Comparison of ENCODE assay signal across 15 cellular contexts in genomic region chr10:125661942-125662515, GRCh38. TPM values are rescaled to one million over a fixed set of nuclear protein-coding genes. Genes with fewer than 3 reads are reported as not detected.
DNase-seq lines count a peak whose midpoint lies in the region; ATAC-seq, FAIRE-seq and TF ChIP-seq lines count a peak whose summit lies in the region.
"Had no signal": no experiment of that assay in that cellular context is flagged by ENCODE, and none has a peak within 500 bp of the region (broad histone marks: within the 10 kb centered on the region; RNA-seq: fewer than 3 reads in every experiment).

No MANE protein-coding gene starts in this region.

- CTCF ChIA-PET in SK-N-SH (lab: Yijun Ruan, JAX), result no interaction called here
- CTCF ChIA-PET in activated CD4-positive, alpha-beta T cell treated with anti-CD3 and anti-CD28 coated beads, Interleukin-2, amount 10 ng/mL, durations not matched to agents 7 days and 5 days (lab: Charles Lee), result interaction anchor here (0.6 kb wide), 1 partner anchor 25 kb away, joined by 3 read pairs; no protein-coding TSS in a partner anchor

- H3K27me3 ChIP-seq in SK-N-SH (ENCODE audit: insufficient read depth), result no peaks in the 10 kb centered on the region
- H3K27me3 ChIP-seq in RWPE2 (ENCODE audit: insufficient read depth, poor library complexity, severe bottlenecking), result no peaks in the 10 kb centered on the region
- no peaks in the 10 kb centered on the region for H3K27me3 ChIP-seq in spleen (replicated peaks in 1 of 7)

- no peak overlapping the region for H3K9ac ChIP-seq in SK-N-SH

- H3K27ac ChIP-seq in SK-N-SH (ENCODE audit: low read depth in 2 of 2, low read length in 1 of 2) (no peak overlapping the region), RWPE2 (ENCODE audit: poor library complexity, severe bottlenecking) (peak overlapping the region; percentile 43), spleen (no peak overlapping the region)

- no peaks in the 10 kb centered on the region for H3F3A ChIP-seq in SK-N-SH (replicated peaks; ENCODE audit: insufficient read depth)

- H3K4me1 ChIP-seq in SK-N-SH (ENCODE audit: control insufficient read depth in 1 of 2, insufficient read depth in 2 of 2, low read depth in 1 of 2, low read length in 1 of 2) (peaks cover 0 to 3% of the 10 kb centered on the region in 2 experiments; a peak in 1 of 4 replicates), RWPE2 (ENCODE audit: insufficient read depth, poor library complexity, severe bottlenecking) (peaks cover 12% of the 10 kb centered on the region), spleen (no peaks in the 10 kb centered on the region)
- H3K4me1 ChIP-seq: HAP-1 had no signal

- H3K79me2 ChIP-seq in SK-N-SH (ENCODE audit: insufficient read depth), result no peaks in the 10 kb centered on the region

- no peak for FAIRE-seq in urothelium cell line (lab: Jason Lieb, UNC)
- FAIRE-seq: RCC 7860 had no signal

- no peak for TF ChIP-seq CTCF in SK-N-SH (IDR thresholded peaks at IDR 0.05)
- TF ChIP-seq CTCF in RWPE2 (IDR thresholded peaks at IDR 0.05; ENCODE audit: poor library complexity, severe bottlenecking), result no peak
- no peak for TF ChIP-seq CTCF in fibroblast of villous mesenchyme (IDR thresholded peaks at IDR 0.05; ENCODE audit: insufficient read depth, low read depth, low read length)
- TF ChIP-seq CTCF in natural killer cell (IDR thresholded peaks at IDR 0.05), result no peak
- no peak for TF ChIP-seq CTCF in spleen (IDR thresholded peaks at IDR 0.05 in 8 of 11, conservative IDR thresholded peaks at IDR 0.05 in 3 of 11)

- ATAC-seq in SK-N-SH treated with all-trans-retinoic acid at 6 μM for 48 hours (peak; percentile 78), RWPE2 (ENCODE audit: low read depth) (peak; percentile 98), natural killer cell (no peak)

- no peak overlapping the region for H3K4me2 ChIP-seq in SK-N-SH

- no peaks in the 10 kb centered on the region for H3K4me1 Mint-ChIP-seq in natural killer cell
- H3K4me1 Mint-ChIP-seq in activated CD4-positive, alpha-beta T cell treated with anti-CD3 and anti-CD28 coated beads, Interleukin-2, amount 10 ng/mL, durations not matched to agents 7 days and 5 days, result no peaks in the 10 kb centered on the region
- H3K4me1 Mint-ChIP-seq: naive B cell had no signal

- H3K9me3 Mint-ChIP-seq in natural killer cell, result peaks cover 0 to 2% of the 10 kb centered on the region in 2 donors
- no peaks in the 10 kb centered on the region for H3K9me3 Mint-ChIP-seq in activated CD4-positive, alpha-beta T cell treated with anti-CD3 and anti-CD28 coated beads, Interleukin-2, amount 10 ng/mL, durations not matched to agents 7 days and 5 days

- intact Hi-C loops in natural killer cell (cut with micrococcal nuclease) (no loop called here), spleen (cut with DNase I; ENCODE audit: low total_unique reads) (no loop called here)

- H3K4me3 Mint-ChIP-seq in natural killer cell, result no peak overlapping the region
- H3K4me3 Mint-ChIP-seq in activated CD4-positive, alpha-beta T cell treated with anti-CD3 and anti-CD28 coated beads, Interleukin-2, amount 10 ng/mL, durations not matched to agents 7 days and 5 days, result no peak overlapping the region

- no peak for TF ChIP-seq POLR2A in spleen (IDR thresholded peaks at IDR 0.05)

- no peaks in the 10 kb centered on the region for H3K9me2 ChIP-seq in SK-N-SH

- POLR2A ChIA-PET in SK-N-SH (lab: Yijun Ruan, JAX), result no interaction called here
- POLR2A ChIA-PET in activated CD4-positive, alpha-beta T cell treated with anti-CD3 and anti-CD28 coated beads, Interleukin-2, amount 10 ng/mL, durations not matched to agents 7 days and 5 days (lab: Charles Lee), result no interaction called here

- no peaks in the 10 kb centered on the region for H3K36me3 ChIP-seq in SK-N-SH (replicated peaks in 1 of 2; ENCODE audit: control insufficient read depth in 1 of 2, insufficient read depth in 2 of 2, low read length in 1 of 2)
- no peaks in the 10 kb centered on the region for H3K36me3 ChIP-seq in RWPE2 (ENCODE audit: low read depth)
- no peaks in the 10 kb centered on the region for H3K36me3 ChIP-seq in spleen
- H3K36me3 ChIP-seq: HAP-1 had no signal

- TF ChIP-seq EP300 in SK-N-SH (IDR thresholded peaks at IDR 0.05; ENCODE audit: borderline replicate concordance in 1 of 2, low read depth in 1 of 2, low read length in 1 of 2), result no peak

- no peak overlapping the region for H2AFZ ChIP-seq in SK-N-SH (ENCODE audit: low read depth)

- H3K27me3 Mint-ChIP-seq in natural killer cell (ENCODE audit: low read depth in 2 of 2), result peaks cover 32 to 39% of the 10 kb centered on the region in 2 donors
- peaks cover 6% of the 10 kb centered on the region for H3K27me3 Mint-ChIP-seq in activated CD4-positive, alpha-beta T cell treated with anti-CD3 and anti-CD28 coated beads, Interleukin-2, amount 10 ng/mL, durations not matched to agents 7 days and 5 days

- no peaks in the 10 kb centered on the region for H4K20me1 ChIP-seq in SK-N-SH (ENCODE audit: insufficient read depth)

- H3K9me3 ChIP-seq in SK-N-SH (no peaks in the 10 kb centered on the region), RWPE2 (ENCODE audit: severe bottlenecking) (no peaks in the 10 kb centered on the region), spleen (peaks cover 0 to 18% (median 10%) of the 10 kb centered on the region in 8 donors)
- H3K9me3 ChIP-seq: HAP-1 had no signal

- no peak overlapping the region for H3K4me3 ChIP-seq in SK-N-SH (ENCODE audit: low read depth in 2 of 2, low read length in 1 of 2)
- H3K4me3 ChIP-seq in RWPE2 (ENCODE audit: severe bottlenecking), result no peak overlapping the region
- no peak overlapping the region for H3K4me3 ChIP-seq in fibroblast of villous mesenchyme (ENCODE audit: low read depth, low read length)
- no peak overlapping the region for H3K4me3 ChIP-seq in spleen
- H3K4me3 ChIP-seq: HAP-1 had no signal

- DNase-seq in SK-N-SH, result no peak
- DNase-seq in RWPE2 (ENCODE audit: low spot score), result no peak
- DNase-seq in fibroblast of villous mesenchyme (ENCODE audit: low read depth), result peak; percentile 38
- DNase-seq in urothelium cell line (ENCODE audit: low spot score), result peak; percentile 78
- DNase-seq in natural killer cell, result no peak
- DNase-seq in activated CD4-positive, alpha-beta T cell treated with anti-CD3 and anti-CD28 coated beads, Interleukin-2, amount 10 ng/mL, durations not matched to agents 7 days and 5 days, result no peak
- DNase-seq in spleen, result no peak
- DNase-seq: ACHN; activated CD4-positive, CD25-positive, alpha-beta regulatory T cell; naive B cell; NCI-H1436 treated with DMSO at 0.1 percent for 48 hours had no signal

- no peak for TF ChIP-seq RAD21 in SK-N-SH (IDR thresholded peaks at IDR 0.05; ENCODE audit: low read length)

- no peak overlapping the region for H3K27ac Mint-ChIP-seq in natural killer cell
- no peak overlapping the region for H3K27ac Mint-ChIP-seq in activated CD4-positive, alpha-beta T cell treated with anti-CD3 and anti-CD28 coated beads, Interleukin-2, amount 10 ng/mL, durations not matched to agents 7 days and 5 days
- H3K27ac Mint-ChIP-seq: naive B cell had no signal

- 17% methylated on average over 7 of the region's 7 CpGs for WGBS in SK-N-SH (ENCODE audit: low lambda C conversion rate)
- WGBS in spleen, 5 donors, result 65 to 78% (median 67%) methylated on average over 7 of the region's 7 CpGs

- no peaks in the 10 kb centered on the region for H3K36me3 Mint-ChIP-seq in natural killer cell
- no peaks in the 10 kb centered on the region for H3K36me3 Mint-ChIP-seq in activated CD4-positive, alpha-beta T cell treated with anti-CD3 and anti-CD28 coated beads, Interleukin-2, amount 10 ng/mL, durations not matched to agents 7 days and 5 days (ENCODE audit: low read depth)
- H3K36me3 Mint-ChIP-seq: naive B cell had no signal

TF ChIP-seq in SK-N-SH, 30 proteins besides CTCF, POLR2A, EP300 and RAD21 (continues in another document):
- TF ChIP-seq SMC3 (IDR thresholded peaks at IDR 0.05; ENCODE audit: low read depth, low read length) (no peak), JUND (IDR thresholded peaks at IDR 0.05) (no peak), USF1 (IDR thresholded peaks at IDR 0.05; ENCODE audit: borderline replicate concordance, low read depth) (no peak), POLR2AphosphoS5 (IDR thresholded peaks at IDR 0.05; ENCODE audit: low read depth, low read length) (no peak), RFX5 (IDR thresholded peaks at IDR 0.05; ENCODE audit: low read length) (no peak), YY1 (IDR thresholded peaks at IDR 0.05; ENCODE audit: low read depth) (no peak), FOSL2 (IDR thresholded peaks at IDR 0.05; ENCODE audit: borderline replicate concordance, low read depth) (no peak), ELF1 (IDR thresholded peaks at IDR 0.05) (no peak), GABPA (IDR thresholded peaks at IDR 0.05; ENCODE audit: low read depth) (no peak), MXI1 (IDR thresholded peaks at IDR 0.05; ENCODE audit: low read depth, low read length) (no peak), CHD2 (IDR thresholded peaks at IDR 0.05; ENCODE audit: low read length, partially characterized antibody) (no peak), EZH2phosphoT487 (IDR thresholded peaks at IDR 0.05; ENCODE audit: borderline replicate concordance, low read depth) (no peak)

RNA-seq across cellular contexts. Expression of gene TEX36, which starts 20.9 kb away (rescaled TPM):
- polyA plus RNA-seq in SK-N-SH (2012; rRNA removed) (not detected in 2 replicates), spleen (not detected)
- not detected in 2 replicates for polyA plus RNA-seq in SK-N-SH (2012; cell fraction: cytosol; rRNA removed)
- not detected in 2 replicates for polyA plus RNA-seq in SK-N-SH (2012; cell fraction: nucleus; rRNA removed)
- total RNA-seq in fibroblast of villous mesenchyme (not detected in 2 replicates), natural killer cell (not detected), spleen (not detected)
- not detected for total RNA-seq in activated CD4-positive, alpha-beta T cell treated with anti-CD3 and anti-CD28 coated beads, Interleukin-2, amount 10 ng/mL, durations not matched to agents 7 days and 5 days
- total RNA-seq: dermis microvascular lymphatic vessel endothelial cell had no signal

RNA-seq across cellular contexts. Expression of gene EDRF1, which starts 57.5 kb away (rescaled TPM):
- polyA plus RNA-seq in SK-N-SH (2012; rRNA removed), result 19.2 and 27.4 TPM in 2 replicates
- 17.5 and 17.9 TPM in 2 replicates for polyA plus RNA-seq in SK-N-SH (2012; cell fraction: cytosol; rRNA removed)
- 35.3 and 86.9 TPM in 2 replicates for polyA plus RNA-seq in SK-N-SH (2012; cell fraction: nucleus; rRNA removed)
- 20.9 and 29.8 TPM in 2 replicates for total RNA-seq in fibroblast of villous mesenchyme
- 10 to 100 TPM; 40.6 to 66.2 (median 57.5) TPM for total RNA-seq in natural killer cell
- total RNA-seq in activated CD4-positive, alpha-beta T cell treated with anti-CD3 and anti-CD28 coated beads, Interleukin-2, amount 10 ng/mL, durations not matched to agents 7 days and 5 days, result 10 to 100 TPM; 37.0 to 39.5 TPM
- 10 to 100 TPM; 30.1 to 47.5 (median 36.5) TPM for total RNA-seq in spleen
- 10 to 100 TPM; 17.8 to 35.4 (median 24.2) TPM for polyA plus RNA-seq in spleen

Comparison
In these comparisons a context has a peak if more than half of its experiments do, and no peak if none do; other contexts are left out.
1. ATAC-seq: peak in SK-N-SH treated with all-trans-retinoic acid at 6 μM for 48 hours (single experiment) and RWPE2 (single experiment); none in natural killer cell (0 of 3).
2. DNase-seq: peak in fibroblast of villous mesenchyme (single experiment) and urothelium cell line (single experiment); none in SK-N-SH (single experiment), RWPE2 (single experiment), natural killer cell (single experiment), activated CD4-positive, alpha-beta T cell treated with anti-CD3 and anti-CD28 coated beads, Interleukin-2, amount 10 ng/mL, durations not matched to agents 7 days and 5 days (single experiment) and spleen (single experiment).